Comparison of ENCODE assay signal across 8 cellular contexts in genomic region chr17:36721560-36722120, GRCh38.
A peak's percentile ranks its signal among the peaks of the same experiment; 100 is the strongest.
DNase-seq lines count a peak whose midpoint lies in the region; ATAC-seq and TF ChIP-seq lines count a peak whose summit lies in the region.

No MANE protein-coding gene starts in this region.

- peak overlapping the region; percentile 91 to 97 (median 95) for H3K27ac Mint-ChIP-seq in CD4-positive, alpha-beta memory T cell
- peak overlapping the region; percentile 97 for H3K27ac Mint-ChIP-seq in activated naive CD4-positive, alpha-beta T cell treated with anti-CD3 and anti-CD28 coated beads for 36 hours
- no peak overlapping the region for H3K27ac Mint-ChIP-seq in mesothelial cell of epicardium

- no peak for TF ChIP-seq CTCF in mesothelial cell of epicardium (IDR thresholded peaks at IDR 0.05; ENCODE audit: unreplicated experiment)

- H3K27ac ChIP-seq in CD4-positive, alpha-beta memory T cell (ENCODE audit: low read depth, low read length) = peak overlapping the region; percentile 68

- no peaks in the 10 kb centered on the region for H3K9me3 ChIP-seq in CD4-positive, alpha-beta memory T cell (ENCODE audit: control insufficient read depth in 1 of 2, low read length in 2 of 2)

- POLR2A ChIA-PET in CD4-positive, alpha-beta memory T cell (lab: Charles Lee; ENCODE audit: partially characterized antibody) = interaction anchor here (0.6 to 2.1 kb wide), 9 partner anchors 11 to 326 kb away, joined by 3 to 13 read pairs (median 3); partner anchors contain the start of genes AATF and MRM1

- ATAC-seq in HG03565 (IDR thresholded peaks at IDR 0.05; ENCODE audit: unreplicated experiment) (peak; percentile 6), GM21447 (IDR thresholded peaks at IDR 0.05; ENCODE audit: unreplicated experiment) (no peak), HG03095 (IDR thresholded peaks at IDR 0.05; ENCODE audit: unreplicated experiment) (no peak)

- no peaks in the 10 kb centered on the region for H3K27me3 Mint-ChIP-seq in CD4-positive, alpha-beta memory T cell
- no peaks in the 10 kb centered on the region for H3K27me3 Mint-ChIP-seq in activated naive CD4-positive, alpha-beta T cell treated with anti-CD3 and anti-CD28 coated beads for 36 hours (ENCODE audit: low read depth)
- H3K27me3 Mint-ChIP-seq in mesothelial cell of epicardium (ENCODE audit: low read depth) = peaks cover 19% of the 10 kb centered on the region

- peaks cover 43% of the 10 kb centered on the region for H3K4me1 ChIP-seq in CD4-positive, alpha-beta memory T cell (ENCODE audit: insufficient read depth, low read length)

- H3K4me3 ChIP-seq in CD4-positive, alpha-beta memory T cell (ENCODE audit: low read length in 2 of 2) = peak overlapping the region in 1 of 2 donors; percentile 69

- no peak for DNase-seq in CD4-positive, alpha-beta memory T cell
- DNase-seq in activated naive CD4-positive, alpha-beta T cell treated with anti-CD3 and anti-CD28 coated beads for 36 hours = no peak
- DNase-seq in mesothelial cell of epicardium (ENCODE audit: low spot score in 2 of 2, unreplicated experiment in 2 of 2) (no peak), EL (no peak), NCI-H187 treated with DMSO at 0.1 percent for 48 hours (lab: John Stamatoyannopoulos, UW) (no peak)

- H3K4me3 Mint-ChIP-seq in CD4-positive, alpha-beta memory T cell = peak overlapping the region; percentile 80 to 87 (median 85)
- H3K4me3 Mint-ChIP-seq in activated naive CD4-positive, alpha-beta T cell treated with anti-CD3 and anti-CD28 coated beads for 36 hours = peak overlapping the region; percentile 79
- peak overlapping the region; percentile 62 for H3K4me3 Mint-ChIP-seq in mesothelial cell of epicardium

- H3K36me3 Mint-ChIP-seq in CD4-positive, alpha-beta memory T cell = no peaks in the 10 kb centered on the region
- peaks cover 2% of the 10 kb centered on the region for H3K36me3 Mint-ChIP-seq in activated naive CD4-positive, alpha-beta T cell treated with anti-CD3 and anti-CD28 coated beads for 36 hours (ENCODE audit: low read depth)
- no peaks in the 10 kb centered on the region for H3K36me3 Mint-ChIP-seq in mesothelial cell of epicardium

- peaks cover 29 to 62% (median 50%) of the 10 kb centered on the region in 4 donors for H3K4me1 Mint-ChIP-seq in CD4-positive, alpha-beta memory T cell
- H3K4me1 Mint-ChIP-seq in activated naive CD4-positive, alpha-beta T cell treated with anti-CD3 and anti-CD28 coated beads for 36 hours (ENCODE audit: low read depth) = peaks cover 37% of the 10 kb centered on the region
- H3K4me1 Mint-ChIP-seq in mesothelial cell of epicardium = peaks cover 13% of the 10 kb centered on the region

- H3K36me3 ChIP-seq in CD4-positive, alpha-beta memory T cell (ENCODE audit: insufficient read depth, low read length) = no peaks in the 10 kb centered on the region

- CTCF ChIA-PET in CD4-positive, alpha-beta memory T cell (lab: Charles Lee; ENCODE audit: partially characterized antibody) = interaction anchor here (0.7 to 1.5 kb wide), 3 partner anchors 10 to 119 kb away, joined by 3 to 4 read pairs (median 4); no protein-coding TSS in a partner anchor
- CTCF ChIA-PET in activated naive CD4-positive, alpha-beta T cell treated with anti-CD3 and anti-CD28 coated beads for 36 hours (lab: Charles Lee) = no interaction called here

- intact Hi-C loops in CD4-positive, alpha-beta memory T cell (cut with micrococcal nuclease) = loop anchor here (1.0 to 10.0 kb wide), 3 partner anchors 46 to 227 kb away; partner anchors contain the start of genes AATF, MYO19 and PIGW
- intact Hi-C loops in activated naive CD4-positive, alpha-beta T cell treated with anti-CD3 and anti-CD28 coated beads for 36 hours (cut with micrococcal nuclease) = loop anchor here (1.0 to 5.0 kb wide), 6 partner anchors 47 to 709 kb away; partner anchors contain the start of gene AATF

- no peaks in the 10 kb centered on the region for H3K27me3 ChIP-seq in CD4-positive, alpha-beta memory T cell (ENCODE audit: insufficient read depth, low read length)

- H3K9me3 Mint-ChIP-seq in CD4-positive, alpha-beta memory T cell = no peaks in the 10 kb centered on the region
- no peaks in the 10 kb centered on the region for H3K9me3 Mint-ChIP-seq in activated naive CD4-positive, alpha-beta T cell treated with anti-CD3 and anti-CD28 coated beads for 36 hours
- peaks cover 5% of the 10 kb centered on the region for H3K9me3 Mint-ChIP-seq in mesothelial cell of epicardium
